Comparison of ENCODE assay signal across 19 cellular contexts in the genomic region with DNA sequence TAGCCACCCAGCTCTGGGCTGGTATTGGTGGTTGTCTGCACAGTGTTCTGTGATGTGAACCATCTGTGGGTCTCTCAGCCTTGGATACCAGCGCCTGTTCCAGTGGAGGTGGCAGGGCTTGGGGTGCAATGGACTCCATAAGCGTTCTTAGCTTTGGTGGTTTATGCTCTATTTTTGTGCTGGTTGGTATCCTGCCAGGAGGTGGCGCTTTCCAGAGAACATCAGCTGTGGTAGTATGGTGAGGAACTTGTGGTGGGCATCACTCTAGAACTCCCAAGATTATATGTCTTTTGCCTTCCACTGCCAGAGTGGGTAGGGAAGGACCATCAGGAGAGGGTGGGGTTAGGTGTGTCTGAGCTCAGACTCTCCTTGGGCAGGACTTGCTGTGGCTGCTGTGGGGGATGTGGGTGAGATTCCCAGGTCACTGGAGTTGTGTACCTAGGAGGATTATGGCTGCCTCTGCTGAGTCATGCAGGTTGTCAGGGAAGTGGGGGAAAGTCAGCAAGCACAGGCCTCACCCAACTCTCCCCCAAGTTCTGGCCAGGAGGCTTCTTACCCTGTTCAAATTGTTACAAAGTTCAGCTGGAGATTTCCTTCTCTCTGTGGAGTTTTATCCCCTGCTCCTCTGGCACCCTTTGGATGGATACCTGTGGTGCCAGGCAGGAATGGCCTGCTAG. TPM values are rescaled to one million over a fixed set of nuclear protein-coding genes. Genes with fewer than 3 reads are reported as not detected.
DNase-seq lines count a peak whose midpoint lies in the region; ATAC-seq, FAIRE-seq and TF ChIP-seq lines count a peak whose summit lies in the region.
"Had no signal": no experiment of that assay in that cellular context is flagged by ENCODE, and none has a peak within 500 bp of the region (broad histone marks: within the 10 kb centered on the region; RNA-seq: fewer than 3 reads in every experiment).

No MANE protein-coding gene starts in this region.

- H3K4me2 ChIP-seq in KMS-11 = no peak overlapping the region

- H3K27me3 ChIP-seq in KMS-11 (ENCODE audit: insufficient read depth, low read depth) (no peaks in the 10 kb centered on the region), bronchial epithelial cell (ENCODE audit: control insufficient read depth, insufficient read depth, low read length) (no peaks in the 10 kb centered on the region), testis (no peaks in the 10 kb centered on the region)
- H3K27me3 ChIP-seq: gastroesophageal sphincter, vagina had no signal

- TF ChIP-seq CTCF in natural killer cell (IDR thresholded peaks at IDR 0.05) = peak; percentile 11
- peak; percentile 36; the same call in 1 of the 2 replicates for TF ChIP-seq CTCF in KMS-11 (conservative IDR thresholded peaks at IDR 0.05; ENCODE audit: low read depth, low read length)
- TF ChIP-seq CTCF in bronchial epithelial cell (IDR thresholded peaks at IDR 0.05; ENCODE audit: insufficient read depth, low read length, severe bottlenecking) = no peak
- no peak for TF ChIP-seq CTCF in testis (IDR thresholded peaks at IDR 0.05)

- H3K4me1 Mint-ChIP-seq in natural killer cell = no peaks in the 10 kb centered on the region
- H3K4me1 Mint-ChIP-seq in natural killer cell treated with Interleukin-12 subunit alpha and Interleukin-12 subunit beta and Interleukin-15 and Interleukin-18, amount 100 ng/mL, for 72 hours (ENCODE audit: low read depth in 2 of 2) = no peaks in the 10 kb centered on the region
- H3K4me1 Mint-ChIP-seq: stimulated activated memory B cell treated with anti-CD40 and anti-IgM and Interleukin-4, amounts not matched to agents 10 μg/mL and 1 μg/mL and 100 μg/mL, for 72 hours had no signal

- H3K9me3 Mint-ChIP-seq in natural killer cell = no peaks in the 10 kb centered on the region
- H3K9me3 Mint-ChIP-seq in natural killer cell treated with Interleukin-12 subunit alpha and Interleukin-12 subunit beta and Interleukin-15 and Interleukin-18, amount 100 ng/mL, for 72 hours = peaks cover 2% of the 10 kb centered on the region

- H3K79me2 ChIP-seq in KMS-11 (ENCODE audit: insufficient read depth, low read depth) = no peaks in the 10 kb centered on the region

- no peaks in the 10 kb centered on the region for H3K9me3 ChIP-seq in testis
- H3K9me3 ChIP-seq: vagina had no signal

- 60 to 68% methylated on average over 1 to 3 of the region's 3 CpGs for WGBS in testis, 2 donors

- no peak overlapping the region for H2AFZ ChIP-seq in KMS-11 (ENCODE audit: low read depth)

- H3K27ac ChIP-seq in KMS-11 (no peak overlapping the region), testis (no peak overlapping the region)
- H3K27ac ChIP-seq: gastroesophageal sphincter, vagina had no signal

- ATAC-seq in natural killer cell = no peak
- ATAC-seq in natural killer cell treated with Interleukin-12 subunit alpha and Interleukin-12 subunit beta and Interleukin-15 and Interleukin-18, amount 100 ng/mL, for 72 hours = no peak
- no peak for ATAC-seq in HG03175 (IDR thresholded peaks at IDR 0.05; ENCODE audit: unreplicated experiment)
- ATAC-seq: gastroesophageal sphincter; stimulated activated memory B cell treated with anti-CD40 and anti-IgM and Interleukin-4, amounts not matched to agents 10 μg/mL and 1 μg/mL and 100 μg/mL, for 72 hours had no signal

- no peak overlapping the region for H3K27ac Mint-ChIP-seq in natural killer cell
- H3K27ac Mint-ChIP-seq in natural killer cell treated with Interleukin-12 subunit alpha and Interleukin-12 subunit beta and Interleukin-15 and Interleukin-18, amount 100 ng/mL, for 72 hours = no peak overlapping the region
- H3K27ac Mint-ChIP-seq: stimulated activated memory B cell treated with anti-CD40 and anti-IgM and Interleukin-4, amounts not matched to agents 10 μg/mL and 1 μg/mL and 100 μg/mL, for 72 hours had no signal

- intact Hi-C loops in natural killer cell (cut with micrococcal nuclease) = no loop called here
- intact Hi-C loops in testis (cut with DNase I; ENCODE audit: low total_unique reads) = no loop called here

- DNase-seq in natural killer cell = no peak
- no peak for DNase-seq in natural killer cell treated with Interleukin-12 subunit alpha and Interleukin-12 subunit beta and Interleukin-15 and Interleukin-18, amount 100 ng/mL, for 72 hours (ENCODE audit: low spot score)
- DNase-seq in bronchial epithelial cell (ENCODE audit: low read depth) = peak; percentile 8
- DNase-seq in SKM-1 treated with dmso at 0.1 percent for 144 hours (lab: John Stamatoyannopoulos, UW; ENCODE audit: unreplicated experiment) = no peak
- DNase-seq in retina = no peak
- DNase-seq in testis = no peak
- DNase-seq: activated CD4-positive, alpha-beta T cell treated with anti-CD3 and anti-CD28 coated beads, Interleukin-2, amount 50 U/mL, for 1 hour; AML-193; effector CD4-positive, alpha-beta T cell; kidney glomerular epithelial cell; stimulated activated CD4-positive, alpha-beta T cell treated with anti-CD3 and anti-CD28 coated beads, Interleukin-4, amount 100 ng/mL, for 1 hour had no signal

- H3K4me3 Mint-ChIP-seq in natural killer cell = no peak overlapping the region
- no peak overlapping the region for H3K4me3 Mint-ChIP-seq in natural killer cell treated with Interleukin-12 subunit alpha and Interleukin-12 subunit beta and Interleukin-15 and Interleukin-18, amount 100 ng/mL, for 72 hours
- H3K4me3 Mint-ChIP-seq: stimulated activated memory B cell treated with anti-CD40 and anti-IgM and Interleukin-4, amounts not matched to agents 10 μg/mL and 1 μg/mL and 100 μg/mL, for 72 hours had no signal

- FAIRE-seq in bronchial epithelial cell (lab: Jason Lieb, UNC) = no peak
- FAIRE-seq: astrocyte, G401.6 had no signal

- H4K20me1 ChIP-seq in KMS-11 (ENCODE audit: insufficient read depth) = no peaks in the 10 kb centered on the region

- no peak overlapping the region for H3K4me3 ChIP-seq in KMS-11 (IDR thresholded peaks at IDR 0.05; ENCODE audit: insufficient read depth, low read depth, low read length)
- no peak overlapping the region for H3K4me3 ChIP-seq in bronchial epithelial cell (ENCODE audit: low read depth, low read length)
- no peak overlapping the region for H3K4me3 ChIP-seq in testis
- H3K4me3 ChIP-seq: gastroesophageal sphincter, vagina had no signal

- no peaks in the 10 kb centered on the region for H3K4me1 ChIP-seq in KMS-11 (ENCODE audit: low read depth, poor library complexity, severe bottlenecking)
- no peaks in the 10 kb centered on the region for H3K4me1 ChIP-seq in testis
- H3K4me1 ChIP-seq: gastroesophageal sphincter, vagina had no signal

- H3K27me3 Mint-ChIP-seq in natural killer cell (ENCODE audit: low read depth in 2 of 2) = peaks cover 19 to 47% of the 10 kb centered on the region in 2 donors
- peaks cover 21 to 59% of the 10 kb centered on the region in 2 donors for H3K27me3 Mint-ChIP-seq in natural killer cell treated with Interleukin-12 subunit alpha and Interleukin-12 subunit beta and Interleukin-15 and Interleukin-18, amount 100 ng/mL, for 72 hours

- TF ChIP-seq POLR2A in testis (IDR thresholded peaks at IDR 0.05) = no peak

- H3K36me3 ChIP-seq in KMS-11 (ENCODE audit: insufficient read depth) = no peaks in the 10 kb centered on the region; the same call in 1 of the 2 replicates
- H3K36me3 ChIP-seq in bronchial epithelial cell (ENCODE audit: control insufficient read depth, insufficient read depth, low read length) = no peaks in the 10 kb centered on the region
- H3K36me3 ChIP-seq in testis (ENCODE audit: low read depth, missing control alignments) = no peaks in the 10 kb centered on the region
- H3K36me3 ChIP-seq: gastroesophageal sphincter, vagina had no signal

- H3K9ac ChIP-seq in KMS-11 = no peak overlapping the region

- H3K36me3 Mint-ChIP-seq in natural killer cell = peaks cover 10% of the 10 kb centered on the region
- H3K36me3 Mint-ChIP-seq in natural killer cell treated with Interleukin-12 subunit alpha and Interleukin-12 subunit beta and Interleukin-15 and Interleukin-18, amount 100 ng/mL, for 72 hours = no peaks in the 10 kb centered on the region
- H3K36me3 Mint-ChIP-seq: stimulated activated memory B cell treated with anti-CD40 and anti-IgM and Interleukin-4, amounts not matched to agents 10 μg/mL and 1 μg/mL and 100 μg/mL, for 72 hours had no signal

RNA-seq across cellular contexts. Expression of gene MRGPRX2, which starts 47.2 kb away (rescaled TPM):
- total RNA-seq in natural killer cell = under 1 TPM in 2 of 3 donors, not detected in 1; 0.21 to 0.48 TPM
- not detected for total RNA-seq in natural killer cell treated with Interleukin-12 subunit alpha and Interleukin-12 subunit beta and Interleukin-15 and Interleukin-18, amount 100 ng/mL, for 72 hours
- not detected in 2 replicates for total RNA-seq in bronchial epithelial cell
- under 1 TPM in 1 of 2 donors, not detected in 1; 0.50 TPM for total RNA-seq in testis
- not detected for polyA plus RNA-seq in testis (ENCODE audit: insufficient read depth, low read depth, low replicate concordance)
- total RNA-seq: astrocyte, renal cortical epithelial cell, vagina had no signal

Comparison
In these comparisons a context has a peak if more than half of its experiments do, and no peak if none do; other contexts are left out.
1. CTCF ChIP-seq: peak in natural killer cell (single experiment) and KMS-11 (single experiment); none in bronchial epithelial cell (single experiment) and testis (0 of 3).